In the genomic region with DNA sequence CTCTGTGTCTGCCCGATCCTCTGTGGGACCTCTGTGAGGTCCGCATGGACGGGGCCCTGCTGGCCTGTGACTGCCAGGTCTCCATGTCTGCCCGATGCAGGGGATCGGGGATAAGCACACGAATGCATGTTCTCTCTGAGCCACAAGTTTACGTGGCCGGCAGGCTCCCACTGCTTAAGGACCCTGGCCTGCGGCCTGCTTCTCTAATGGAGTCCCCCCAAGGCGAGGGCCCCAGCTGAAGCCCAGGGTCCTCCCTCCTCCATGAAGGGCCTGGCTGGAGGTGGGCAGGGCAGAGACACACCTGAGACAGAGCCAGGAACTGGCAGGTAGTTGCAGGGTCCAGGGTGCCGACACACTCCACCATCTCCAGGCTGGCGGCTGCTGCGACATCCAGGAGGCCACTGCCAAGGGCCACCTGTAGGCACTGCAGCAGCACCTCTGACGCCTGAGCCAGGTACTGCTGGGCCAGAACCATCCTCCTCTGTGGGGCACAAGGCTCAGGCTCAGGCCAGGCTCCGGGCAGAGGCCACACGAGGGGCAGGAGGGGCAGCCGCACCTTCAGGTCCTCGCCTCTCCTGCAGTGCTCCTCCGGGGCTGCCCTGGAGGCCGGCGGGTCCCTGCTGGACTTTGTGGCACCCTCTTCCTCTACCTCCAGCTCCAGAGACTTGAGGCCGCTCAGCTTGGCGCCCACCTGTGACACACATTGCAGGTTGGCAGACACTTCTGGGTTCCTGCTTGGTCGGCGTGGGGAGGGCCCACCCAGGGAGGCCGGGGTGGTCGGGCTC, we compare ENCODE assay signal across 14 cellular contexts.
"Had no signal": no experiment of that assay in that cellular context is flagged by ENCODE, and none has a peak within 500 bp of the region (broad histone marks: within the 10 kb centered on the region; RNA-seq: fewer than 3 reads in every experiment).

No MANE protein-coding gene starts in this region.

- H3K27me3 ChIP-seq: cardiac muscle cell had no signal

- ATAC-seq: gastrocnemius medialis, sciatic nerve had no signal

- DNase-seq: activated CD4-positive, CD25-positive, alpha-beta regulatory T cell; activated naive CD4-positive, alpha-beta T cell; effector memory CD4-positive, alpha-beta T cell; kidney glomerular epithelial cell; mammary epithelial cell; mucosa of descending colon; nucleus accumbens; stimulated activated CD4-positive, alpha-beta T cell treated with anti-CD3 and anti-CD28 coated beads, Interleukin-12 subunit alpha, Interleukin-12 subunit beta, amount 100 ng/mL, for 4 hours; stimulated activated naive CD4-positive, alpha-beta T cell treated with Interleukin-2 at 50 U/mL for 16 hours; T-helper 2 cell had no signal

- H3K4me3 ChIP-seq: cardiac muscle cell, gastrocnemius medialis, mucosa of descending colon had no signal

- H3K4me1 ChIP-seq: gastrocnemius medialis had no signal

- H3K27ac ChIP-seq: cardiac muscle cell, epithelial cell of prostate, gastrocnemius medialis had no signal

- H3K9me3 ChIP-seq: gastrocnemius medialis had no signal

- H3K36me3 ChIP-seq: cardiac muscle cell, gastrocnemius medialis had no signal
